In the genomic region with DNA sequence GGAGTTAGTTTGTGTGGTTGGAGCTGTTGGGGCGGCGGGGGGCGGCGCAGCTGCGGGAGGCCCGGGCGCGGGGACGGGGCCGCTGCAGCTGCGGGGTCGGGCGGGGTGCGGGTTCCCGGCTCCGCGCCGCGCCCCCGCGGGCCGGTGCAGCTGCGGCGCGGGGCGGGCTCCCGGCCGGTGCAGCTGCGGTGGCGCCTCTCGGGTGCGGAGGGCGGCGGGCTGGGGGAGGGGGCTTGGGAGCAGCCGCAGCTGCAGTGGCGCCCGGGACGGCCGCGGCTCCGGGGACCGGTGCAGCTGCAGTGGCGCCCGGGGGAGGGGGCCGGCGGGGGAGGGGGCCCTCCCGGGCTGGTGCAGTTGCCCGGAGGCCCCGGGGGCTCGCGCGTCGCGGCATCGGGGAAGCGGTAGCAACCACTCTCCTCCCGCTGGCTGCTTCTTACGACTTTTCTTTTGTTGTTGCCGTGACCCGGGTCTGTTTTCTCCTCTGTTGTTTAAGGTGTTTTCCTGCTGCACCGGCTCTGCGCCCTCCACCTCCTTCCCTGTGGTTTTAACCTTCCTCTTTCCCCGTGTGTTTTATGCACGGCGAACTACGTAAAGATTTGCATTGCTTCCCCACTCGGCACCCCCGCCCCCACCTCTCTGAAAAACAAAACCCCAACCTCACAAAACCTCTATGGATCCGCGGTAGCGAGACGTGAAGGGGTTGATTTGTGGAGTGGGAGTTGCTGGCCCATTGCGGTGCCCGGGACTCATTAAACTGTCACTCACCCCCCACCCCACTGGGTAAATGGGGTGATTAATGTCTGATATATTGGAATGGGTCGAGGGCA, we compare ENCODE assay signal across 8 cellular contexts. TPM values are rescaled to one million over a fixed set of nuclear protein-coding genes. Genes with fewer than 3 reads are reported as not detected.
DNase-seq lines count a peak whose midpoint lies in the region; ATAC-seq and TF ChIP-seq lines count a peak whose summit lies in the region.

No MANE protein-coding gene starts in this region.

- H2AFZ ChIP-seq in PC-9 = peak overlapping the region; percentile 77

- DNase-seq in A673 (ENCODE audit: low spot score) (peak; percentile 43), PC-9 (peak in 1 of 2 experiments; percentile 26), heart right ventricle (peak; percentile 31 to 57), prostate gland (ENCODE audit: low spot score) (peak; percentile 19), SW 1271 (lab: John Stamatoyannopoulos, UW) (no peak)
- DNase-seq in activated naive CD4-positive, alpha-beta T cell treated with anti-CD3 and anti-CD28 coated beads for 36 hours = peak; percentile 48

- H3K36me3 ChIP-seq in A673 (ENCODE audit: insufficient read depth, low read length, poor library complexity, severe bottlenecking) = peaks cover 4% of the 10 kb centered on the region
- H3K36me3 ChIP-seq in PC-9 (ENCODE audit: low read depth) = peaks cover 16% of the 10 kb centered on the region
- H3K36me3 ChIP-seq in heart right ventricle = peaks cover 0 to 10% (median 7%) of the 10 kb centered on the region in 9 donors
- H3K36me3 ChIP-seq in prostate gland = peaks cover 0 to 4% of the 10 kb centered on the region in 2 donors

- peak overlapping the region; percentile 84 for H3K27ac Mint-ChIP-seq in activated naive CD4-positive, alpha-beta T cell treated with anti-CD3 and anti-CD28 coated beads for 36 hours

- H3K4me1 Mint-ChIP-seq in activated naive CD4-positive, alpha-beta T cell treated with anti-CD3 and anti-CD28 coated beads for 36 hours (ENCODE audit: low read depth) = peaks cover 45% of the 10 kb centered on the region

- no peaks in the 10 kb centered on the region for H3K9me3 Mint-ChIP-seq in activated naive CD4-positive, alpha-beta T cell treated with anti-CD3 and anti-CD28 coated beads for 36 hours

- H3K4me3 ChIP-seq in A673 (ENCODE audit: low read depth, low read length, poor library complexity, severe bottlenecking) = peak overlapping the region; percentile 61
- H3K4me3 ChIP-seq in PC-9 = peak overlapping the region; percentile 99
- peak overlapping the region; percentile 18 to 93 (median 74) for H3K4me3 ChIP-seq in heart right ventricle
- H3K4me3 ChIP-seq in prostate gland = peak overlapping the region; percentile 75 to 83

- H3K4me1 ChIP-seq in A673 (ENCODE audit: insufficient read depth, low read length, poor library complexity, severe bottlenecking) (peaks cover 32% of the 10 kb centered on the region), PC-9 (replicated peaks; ENCODE audit: insufficient read depth) (peaks cover 44% of the 10 kb centered on the region), heart right ventricle (peaks cover 0 to 48% (median 35%) of the 10 kb centered on the region in 9 donors), prostate gland (replicated peaks) (no peaks in the 10 kb centered on the region)

- intact Hi-C loops in A673 (cut with micrococcal nuclease; ENCODE audit: unreplicated experiment) = loop anchor here (2.0 kb wide), 1 partner anchor 223 kb away; no protein-coding TSS in a partner anchor
- intact Hi-C loops in PC-9 (cut with micrococcal nuclease; ENCODE audit: unreplicated experiment) = loop anchor here (2.0 to 5.0 kb wide), 6 partner anchors 115 to 813 kb away; a partner anchor contains a TSS
- intact Hi-C loops in activated naive CD4-positive, alpha-beta T cell treated with anti-CD3 and anti-CD28 coated beads for 36 hours (cut with micrococcal nuclease) = loop anchor here (2.0 to 5.0 kb wide), 4 partner anchors 269 to 921 kb away; a partner anchor contains a TSS
- intact Hi-C loops in heart right ventricle (cut with DNase I) = loop anchor here in 2 of 10 donors (5.0 to 10.0 kb wide), 3 partner anchors 88 to 223 kb away; a partner anchor contains a TSS
- intact Hi-C loops in prostate gland (cut with DNase I) = loop anchor here (2.0 to 10.0 kb wide), 5 partner anchors 113 to 555 kb away; no protein-coding TSS in a partner anchor

- WGBS in heart right ventricle, 2 donors = 1% methylated on average over 42 to 75 of the region's 75 CpGs
- under 1% methylated on average over 34 of the region's 75 CpGs for WGBS in prostate gland

- peak overlapping the region; percentile 94 for H3K4me3 Mint-ChIP-seq in activated naive CD4-positive, alpha-beta T cell treated with anti-CD3 and anti-CD28 coated beads for 36 hours

- CTCF ChIA-PET in A673 (lab: Charles Lee) (no interaction called here), PC-9 (lab: Charles Lee) (interaction anchor here (0.6 kb wide), 1 partner anchor 223 kb away, joined by 8 read pairs; no protein-coding TSS in a partner anchor)
- CTCF ChIA-PET in activated naive CD4-positive, alpha-beta T cell treated with anti-CD3 and anti-CD28 coated beads for 36 hours (lab: Charles Lee) = interaction anchor here (0.7 kb wide), 1 partner anchor 1218 kb away, joined by 3 read pairs; no protein-coding TSS in a partner anchor

- H3K27me3 Mint-ChIP-seq in activated naive CD4-positive, alpha-beta T cell treated with anti-CD3 and anti-CD28 coated beads for 36 hours (ENCODE audit: low read depth) = no peaks in the 10 kb centered on the region

- POLR2A ChIA-PET in A673 (lab: Charles Lee; ENCODE audit: low non-redundant PET) (no interaction called here), PC-9 (lab: Charles Lee; ENCODE audit: unreplicated experiment) (no interaction called here)

- H3K27me3 ChIP-seq in A673 (replicated peaks; ENCODE audit: insufficient read depth, low read depth, low read length, poor library complexity) (no peaks in the 10 kb centered on the region), PC-9 (ENCODE audit: insufficient read depth, low read depth) (no peaks in the 10 kb centered on the region), heart right ventricle (no peaks in the 10 kb centered on the region), prostate gland (replicated peaks; ENCODE audit: insufficient read depth) (no peaks in the 10 kb centered on the region)

- H3K4me2 ChIP-seq in PC-9 = peak overlapping the region; percentile 91

- H3K36me3 Mint-ChIP-seq in activated naive CD4-positive, alpha-beta T cell treated with anti-CD3 and anti-CD28 coated beads for 36 hours (ENCODE audit: low read depth) = peaks cover 2% of the 10 kb centered on the region

- H3K27ac ChIP-seq in A673 (ENCODE audit: low read depth, low read length, poor library complexity, severe bottlenecking) (peak overlapping the region; percentile 58), PC-9 (peak overlapping the region; percentile 34), heart right ventricle (peak overlapping the region; percentile 35 to 95 (median 76)), prostate gland (peak overlapping the region; percentile 61 to 69)

- TF ChIP-seq POLR2A in GM19099 (IDR thresholded peaks at IDR 0.05; ENCODE audit: extremely low read depth, insufficient read length, low read depth) (peak; percentile 57), prostate gland (IDR thresholded peaks at IDR 0.05) (no peak)

- peaks cover 14% of the 10 kb centered on the region for H3F3A ChIP-seq in PC-9 (ENCODE audit: insufficient read depth, low read depth)

- TF ChIP-seq CTCF in A673 (conservative IDR thresholded peaks at IDR 0.05; ENCODE audit: low read depth, low read length) (no peak), PC-9 (conservative IDR thresholded peaks at IDR 0.05) (no peak), heart right ventricle (IDR thresholded peaks at IDR 0.05) (no peak), prostate gland (IDR thresholded peaks at IDR 0.05) (no peak)

- H3K9me3 ChIP-seq in A673 (ENCODE audit: low read depth, low read length, poor library complexity, severe bottlenecking) = no peaks in the 10 kb centered on the region
- H3K9me3 ChIP-seq in PC-9 (ENCODE audit: insufficient read depth, low read depth) = no peaks in the 10 kb centered on the region
- H3K9me3 ChIP-seq in heart right ventricle = no peaks in the 10 kb centered on the region
- H3K9me3 ChIP-seq in prostate gland = no peaks in the 10 kb centered on the region

- 0 out of 2 replicates have a peak, but pooled peaks cover 3% of the 10 kb centered on the region for H4K20me1 ChIP-seq in PC-9 (ENCODE audit: insufficient read depth)

- H3K79me2 ChIP-seq in PC-9 (ENCODE audit: low read depth) = peaks cover 51% of the 10 kb centered on the region

- BruUV-seq in A673 (replicated peaks; lab: Mats Ljungman, UMichigan) (no TSS peak), PC-9 (replicated peaks; lab: Mats Ljungman, UMichigan) (no TSS peak)

- no peak for ATAC-seq in heart right ventricle
- no peak for ATAC-seq in HG03571 (IDR thresholded peaks at IDR 0.05; ENCODE audit: unreplicated experiment)

- no peaks in the 10 kb centered on the region for H3K9me2 ChIP-seq in PC-9 (ENCODE audit: insufficient read depth)

RNA-seq across cellular contexts. Expression of a gene that starts 1.7 kb away (rescaled TPM):
- 15.2 and 15.5 TPM in 2 replicates for total RNA-seq in A673 (2021)
- total RNA-seq in PC-9 (2021) = 16.3 and 20.7 TPM in 2 replicates
- total RNA-seq in activated naive CD4-positive, alpha-beta T cell treated with anti-CD3 and anti-CD28 coated beads for 36 hours = 1 to 10 TPM; 7.2 to 7.4 TPM
- total RNA-seq in heart right ventricle = 10 to 100 TPM; 17.7 to 33.7 (median 20.8) TPM
- polyA plus RNA-seq in heart right ventricle = 10 to 100 TPM in 1 of 2 donors, 1 to 10 TPM in 1; 7.5 to 13.1 TPM
- total RNA-seq in prostate gland = 10 to 100 TPM; 14.2 to 40.8 TPM

Comparison
In these comparisons a context has a peak if more than half of its experiments do, and no peak if none do; other contexts are left out.
1. DNase-seq: peak in A673 (single experiment), activated naive CD4-positive, alpha-beta T cell treated with anti-CD3 and anti-CD28 coated beads for 36 hours (single experiment), heart right ventricle (2 of 2) and prostate gland (single experiment); none in SW 1271 (0 of 2).
2. Peak in every context shown above with its lines, with median percentiles within 50 percentile points of each other: H3K27ac ChIP-seq and H3K4me3 ChIP-seq.